In the genomic region with DNA sequence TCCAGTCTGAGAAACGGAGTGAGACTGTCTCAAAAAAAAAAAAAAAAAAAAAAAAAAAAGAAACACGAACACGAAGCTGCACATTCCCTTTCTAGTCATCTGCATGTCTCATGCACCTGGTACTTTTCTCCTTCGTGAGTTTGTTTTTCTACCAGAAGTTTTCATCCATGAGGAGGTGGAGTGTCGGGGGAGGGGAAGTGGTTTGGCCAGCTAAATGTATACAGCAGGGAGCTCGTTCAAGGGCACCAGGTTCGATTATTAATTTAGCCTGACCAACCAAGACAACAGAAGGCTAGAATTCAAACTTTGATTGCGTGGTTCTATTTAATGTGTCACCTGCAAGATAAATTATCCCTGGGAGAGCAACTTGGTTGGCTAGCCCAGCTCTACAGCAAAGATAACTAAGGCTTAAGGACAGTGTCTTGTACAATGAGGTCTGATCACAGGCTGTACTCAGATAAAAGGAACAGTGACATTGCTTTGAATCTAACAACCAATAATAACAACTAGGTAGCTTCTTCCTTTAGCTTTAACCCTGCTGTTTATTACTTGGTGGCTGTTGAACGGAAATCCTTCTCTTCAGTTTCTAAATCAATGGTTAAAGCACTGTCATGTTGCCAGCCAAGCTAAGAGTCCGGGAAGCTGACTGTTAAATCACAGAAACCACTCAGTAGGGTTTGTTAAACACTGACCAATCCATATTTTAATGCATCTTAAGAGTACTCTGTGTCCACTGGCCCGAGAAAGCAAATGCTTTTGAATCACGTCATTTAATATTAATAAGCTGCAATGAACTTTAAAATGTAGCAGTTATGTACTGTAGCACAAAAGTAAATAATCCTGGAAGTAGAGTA, we compare ENCODE assay signal across 24 cellular contexts.
A peak's percentile ranks its signal among the peaks of the same experiment; 100 is the strongest.
DNase-seq lines count a peak whose midpoint lies in the region; ATAC-seq and TF ChIP-seq lines count a peak whose summit lies in the region.
"Had no signal": no experiment of that assay in that cellular context is flagged by ENCODE, and none has a peak within 500 bp of the region (broad histone marks: within the 10 kb centered on the region; RNA-seq: fewer than 3 reads in every experiment).

No MANE protein-coding gene starts in this region.

- H3K36me3 ChIP-seq in OCI-LY3 (replicated peaks; ENCODE audit: low read depth, low read length) (no peaks in the 10 kb centered on the region), muscle layer of duodenum (ENCODE audit: control insufficient read depth in 1 of 2, insufficient read depth in 2 of 2, low read length in 2 of 2) (no peaks in the 10 kb centered on the region), stomach (no peaks in the 10 kb centered on the region)
- H3K36me3 ChIP-seq: adrenal gland, neutrophil, spleen had no signal

- DNase-seq in NCI-H1417 (lab: John Stamatoyannopoulos, UW) (peak; percentile 1 to 80 (median 5)), NCI-H1417 treated with DMSO at 0.1 percent for 48 hours (lab: John Stamatoyannopoulos, UW) (no peak), stomach (no peak), HuH-7 (ENCODE audit: low spot score) (no peak), NCI-H748 (lab: John Stamatoyannopoulos, UW; ENCODE audit: unreplicated experiment) (no peak)
- DNase-seq: activated CD4-positive, alpha-beta memory T cell treated with anti-CD3 and anti-CD28 coated beads for 36 hours; activated CD8-positive, alpha-beta memory T cell treated with anti-CD3 and anti-CD28 coated beads, Interleukin-2, amount 50 U/mL, for 4 hours; activated naive CD4-positive, alpha-beta T cell treated with anti-CD3 and anti-CD28 coated beads for 36 hours; adrenal gland; Calu3; GM23248; HFFc6; mammary epithelial cell; NCI-H1694 treated with DMSO at 0.1 percent for 48 hours; NCI-H526 treated with DMSO at 0.1 percent for 48 hours; spleen; stimulated activated CD4-positive, alpha-beta T cell treated with anti-CD3 and anti-CD28 coated beads, Interleukin-2, amount 100 ng/mL, for 48 hours; T-cell had no signal

- H3K9me3 ChIP-seq in OCI-LY3 (ENCODE audit: insufficient read depth, low read length) = no peaks in the 10 kb centered on the region
- no peaks in the 10 kb centered on the region for H3K9me3 ChIP-seq in muscle layer of duodenum (ENCODE audit: control insufficient read depth in 1 of 2, low read length in 2 of 2)
- H3K9me3 ChIP-seq in stomach = no peaks in the 10 kb centered on the region
- H3K9me3 ChIP-seq: adrenal gland, neutrophil, spleen had no signal

- H4K20me1 ChIP-seq in OCI-LY3 (ENCODE audit: insufficient read depth, low read length) = no peaks in the 10 kb centered on the region

- H3K27me3 ChIP-seq in OCI-LY3 (ENCODE audit: low read depth, low read length) (no peaks in the 10 kb centered on the region), muscle layer of duodenum (ENCODE audit: low read depth, low read length) (no peaks in the 10 kb centered on the region), stomach (no peaks in the 10 kb centered on the region)
- H3K27me3 ChIP-seq: adrenal gland, neutrophil, spleen had no signal

- H3K79me2 ChIP-seq in OCI-LY3 (ENCODE audit: low read length) = no peaks in the 10 kb centered on the region

- no peak overlapping the region for H2AFZ ChIP-seq in OCI-LY3 (ENCODE audit: low read depth, low read length)
- H2AFZ ChIP-seq: GM23248 had no signal

- 30 to 55% (median 49%) methylated on average over 12 of the region's 12 CpGs for WGBS in stomach, 5 donors

- H3K4me3 ChIP-seq in OCI-LY3 (ENCODE audit: low read length) (no peak overlapping the region), muscle layer of duodenum (ENCODE audit: low read depth in 1 of 2, low read length in 2 of 2) (no peak overlapping the region), stomach (no peak overlapping the region)
- H3K4me3 ChIP-seq: adrenal gland, GM23248, spleen had no signal

- no peak for TF ChIP-seq CTCF in OCI-LY3 (IDR thresholded peaks at IDR 0.05; ENCODE audit: low read depth, low read length)
- no peak for TF ChIP-seq CTCF in stomach (IDR thresholded peaks at IDR 0.05)

- no peak for TF ChIP-seq EP300 in stomach (IDR thresholded peaks at IDR 0.05)

- no peak for ATAC-seq in HG02973 (IDR thresholded peaks at IDR 0.05; ENCODE audit: unreplicated experiment)
- ATAC-seq: T-cell had no signal

- intact Hi-C loops in stomach (cut with DNase I; ENCODE audit: low total_unique reads) = no loop called here

- H3K9ac ChIP-seq in OCI-LY3 (ENCODE audit: low read length) = no peak overlapping the region
- H3K9ac ChIP-seq: GM23248 had no signal

- H3K4me2 ChIP-seq in OCI-LY3 (ENCODE audit: low read length) = peak overlapping the region; percentile 13

- TF ChIP-seq POLR2A in stomach (IDR thresholded peaks at IDR 0.05) = no peak

- H3K4me1 ChIP-seq in OCI-LY3 (ENCODE audit: low read length) = peaks cover 11% of the 10 kb centered on the region
- peaks cover 0 to 4% of the 10 kb centered on the region in 2 donors for H3K4me1 ChIP-seq in muscle layer of duodenum (ENCODE audit: control insufficient read depth in 1 of 2, insufficient read depth in 2 of 2, low read length in 2 of 2)
- H3K4me1 ChIP-seq in stomach = peaks cover 0 to 27% (median 11%) of the 10 kb centered on the region in 4 donors

- H3K27ac ChIP-seq in OCI-LY3 (ENCODE audit: low read length) (no peak overlapping the region), muscle layer of duodenum (ENCODE audit: low read length) (peak overlapping the region; percentile 4), stomach (peak overlapping the region in 4 of 5 donors; percentile 10 to 52 (median 35))
- H3K27ac ChIP-seq: 22Rv1, adrenal gland, epithelial cell of prostate, GM23248, neutrophil, spleen had no signal

Comparison
In these comparisons a context has a peak if more than half of its experiments do, and no peak if none do; other contexts are left out.
1. DNase-seq: peak in NCI-H1417 (3 of 3); none in NCI-H1417 treated with DMSO at 0.1 percent for 48 hours (single experiment), stomach (single experiment), HuH-7 (single experiment) and NCI-H748 (single experiment).